ENCODE assay signal across 1 cellular context in the genomic region with DNA sequence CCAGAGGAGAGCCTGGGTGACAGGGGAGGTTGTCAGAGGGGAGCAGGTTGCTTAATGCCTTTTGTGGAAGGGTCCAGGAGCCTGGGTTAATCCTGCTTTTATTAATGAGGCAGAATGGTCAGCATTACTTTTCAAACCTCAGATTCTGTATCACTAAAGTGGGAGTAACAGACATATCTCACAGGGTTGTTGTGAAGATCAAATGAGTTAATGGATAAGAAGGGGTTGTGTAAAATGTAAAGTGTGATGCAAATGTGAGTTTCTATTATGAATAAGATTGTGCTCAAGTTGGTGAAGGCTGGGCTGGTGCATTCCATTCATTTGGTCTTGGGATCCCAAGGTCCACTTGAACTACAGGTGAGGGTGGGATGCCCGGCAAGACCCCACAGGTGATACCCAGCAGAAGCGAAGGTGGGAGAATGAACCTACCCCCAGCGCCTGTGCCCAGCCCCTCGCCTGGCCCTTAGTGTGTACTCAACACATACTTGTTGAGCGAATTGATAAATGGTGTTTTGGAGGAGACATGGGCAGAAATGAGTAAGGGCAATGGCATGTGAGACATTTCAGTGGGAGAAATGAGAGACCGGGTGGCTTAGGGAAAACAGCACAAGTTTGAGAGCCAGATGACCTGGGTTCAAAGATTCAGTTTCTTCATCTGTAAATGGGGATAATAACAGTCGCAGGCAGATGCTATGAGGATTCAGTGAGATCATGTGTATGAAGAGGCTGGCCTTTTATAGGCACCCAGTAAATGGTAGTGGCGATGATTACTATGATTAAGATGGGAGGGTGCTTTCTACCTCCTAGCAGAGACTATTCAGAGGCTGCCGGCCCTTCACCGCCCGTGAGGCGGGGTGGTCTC.
TF ChIP-seq lines count a peak whose summit lies in the region.

No MANE protein-coding gene starts in this region.

TF ChIP-seq in SK-N-SH, 30 proteins besides CTCF, POLR2A, EP300 and RAD21 (continued from another document):
- TF ChIP-seq, protein P1, sequence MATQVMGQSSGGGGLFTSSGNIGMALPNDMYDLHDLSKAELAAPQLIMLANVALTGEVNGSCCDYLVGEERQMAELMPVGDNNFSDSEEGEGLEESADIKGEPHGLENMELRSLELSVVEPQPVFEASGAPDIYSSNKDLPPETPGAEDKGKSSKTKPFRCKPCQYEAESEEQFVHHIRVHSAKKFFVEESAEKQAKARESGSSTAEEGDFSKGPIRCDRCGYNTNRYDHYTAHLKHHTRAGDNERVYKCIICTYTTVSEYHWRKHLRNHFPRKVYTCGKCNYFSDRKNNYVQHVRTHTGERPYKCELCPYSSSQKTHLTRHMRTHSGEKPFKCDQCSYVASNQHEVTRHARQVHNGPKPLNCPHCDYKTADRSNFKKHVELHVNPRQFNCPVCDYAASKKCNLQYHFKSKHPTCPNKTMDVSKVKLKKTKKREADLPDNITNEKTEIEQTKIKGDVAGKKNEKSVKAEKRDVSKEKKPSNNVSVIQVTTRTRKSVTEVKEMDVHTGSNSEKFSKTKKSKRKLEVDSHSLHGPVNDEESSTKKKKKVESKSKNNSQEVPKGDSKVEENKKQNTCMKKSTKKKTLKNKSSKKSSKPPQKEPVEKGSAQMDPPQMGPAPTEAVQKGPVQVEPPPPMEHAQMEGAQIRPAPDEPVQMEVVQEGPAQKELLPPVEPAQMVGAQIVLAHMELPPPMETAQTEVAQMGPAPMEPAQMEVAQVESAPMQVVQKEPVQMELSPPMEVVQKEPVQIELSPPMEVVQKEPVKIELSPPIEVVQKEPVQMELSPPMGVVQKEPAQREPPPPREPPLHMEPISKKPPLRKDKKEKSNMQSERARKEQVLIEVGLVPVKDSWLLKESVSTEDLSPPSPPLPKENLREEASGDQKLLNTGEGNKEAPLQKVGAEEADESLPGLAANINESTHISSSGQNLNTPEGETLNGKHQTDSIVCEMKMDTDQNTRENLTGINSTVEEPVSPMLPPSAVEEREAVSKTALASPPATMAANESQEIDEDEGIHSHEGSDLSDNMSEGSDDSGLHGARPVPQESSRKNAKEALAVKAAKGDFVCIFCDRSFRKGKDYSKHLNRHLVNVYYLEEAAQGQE (IDR thresholded peaks at IDR 0.05; ENCODE audit: low read depth, low read length) = no peak
